11 cellular contexts compared by ENCODE assay signal in the genomic region with DNA sequence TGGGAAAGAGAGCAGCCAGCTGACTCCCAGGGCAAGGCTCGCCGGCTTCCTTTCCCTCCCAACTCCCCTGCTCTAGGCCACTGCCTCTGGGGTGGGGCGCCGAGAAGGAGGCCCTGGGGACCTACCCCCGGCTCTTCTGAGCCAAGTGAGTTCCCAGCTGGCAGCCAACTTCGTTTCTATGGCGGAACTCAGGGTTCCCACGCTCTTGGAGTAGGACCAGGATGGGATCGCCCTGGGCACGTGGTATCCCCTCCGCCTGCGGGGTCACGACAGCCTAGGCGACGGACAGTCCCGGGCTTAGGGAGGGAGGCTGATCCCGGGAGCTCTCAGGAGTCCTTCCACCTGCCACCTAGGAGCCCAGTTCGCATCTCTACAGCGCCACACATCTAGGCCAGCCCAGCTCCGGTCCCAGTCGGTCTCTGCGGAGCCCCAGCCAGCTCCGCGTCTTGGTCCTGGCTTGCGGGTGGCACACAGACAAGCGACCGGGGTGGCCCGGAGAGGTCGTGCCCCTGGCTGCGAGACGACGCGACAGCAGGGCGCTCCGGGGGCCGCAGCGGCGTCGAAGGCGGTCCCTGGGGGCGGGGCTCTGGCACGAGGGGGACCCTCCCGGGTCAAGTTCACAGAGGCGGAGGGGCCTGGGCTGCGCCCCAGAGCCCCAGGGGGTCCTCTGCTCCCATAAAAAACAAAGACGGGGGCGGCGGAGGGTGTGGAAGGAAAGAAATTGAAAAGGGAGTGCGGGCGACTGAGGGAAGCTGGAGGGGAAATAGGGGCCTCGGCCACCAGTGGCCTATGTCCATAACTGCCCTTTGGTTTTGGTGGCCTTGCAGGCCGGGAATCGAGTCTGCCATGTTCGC. TPM values are rescaled to one million over a fixed set of nuclear protein-coding genes. Genes with fewer than 3 reads are reported as not detected.
A peak's percentile ranks its signal among the peaks of the same experiment; 100 is the strongest.
DNase-seq lines count a peak whose midpoint lies in the region; ATAC-seq and TF ChIP-seq lines count a peak whose summit lies in the region.
"Had no signal": no experiment of that assay in that cellular context is flagged by ENCODE, and none has a peak within 500 bp of the region (broad histone marks: within the 10 kb centered on the region; RNA-seq: fewer than 3 reads in every experiment).

No MANE protein-coding gene starts in this region.

- DNase-seq in AG20443 (ENCODE audit: low spot score), result peak; percentile 16
- peak in 1 of 3 donors; percentile 9 for DNase-seq in T-helper 17 cell
- DNase-seq in Right ventricle myocardium superior, result no peak
- no peak for DNase-seq in epidermal melanocyte (ENCODE audit: insufficient read length, low spot score)
- no peak for DNase-seq in Calu3
- DNase-seq in testis, result no peak
- no peak for DNase-seq in GM19240 (ENCODE audit: insufficient read length, low spot score)
- DNase-seq: effector CD8-positive, alpha-beta T cell; NCI-H1694 had no signal

- H3K27me3 Mint-ChIP-seq in T-helper 17 cell, result peaks cover 61% of the 10 kb centered on the region
- peaks cover 56% of the 10 kb centered on the region for H3K27me3 Mint-ChIP-seq in Calu3 (ENCODE audit: unreplicated experiment)

- H3K9me2 ChIP-seq in neural cell (ENCODE audit: insufficient read depth, low read length), result no peaks in the 10 kb centered on the region

- peaks cover 84% of the 10 kb centered on the region for H3K27me3 ChIP-seq in neural cell (ENCODE audit: insufficient read depth, low read depth, low read length)
- peaks cover 12% of the 10 kb centered on the region for H3K27me3 ChIP-seq in testis

- no peak for ATAC-seq in T-helper 17 cell
- peak; percentile 39 for ATAC-seq in Right ventricle myocardium superior (ENCODE audit: poor library complexity)

- H3K36me3 ChIP-seq in neural cell (ENCODE audit: insufficient read depth, low read length) (no peaks in the 10 kb centered on the region), testis (ENCODE audit: low read depth, missing control alignments) (no peaks in the 10 kb centered on the region)

- H3K27ac ChIP-seq in neural cell (ENCODE audit: low read length) (no peak overlapping the region), testis (no peak overlapping the region)

- TF ChIP-seq CTCF in neural cell (IDR thresholded peaks at IDR 0.05; ENCODE audit: poor library complexity, severe bottlenecking) (no peak), Calu3 (IDR thresholded peaks at IDR 0.05; ENCODE audit: unreplicated experiment) (no peak), testis (IDR thresholded peaks at IDR 0.05) (no peak)

- no peaks in the 10 kb centered on the region for H3F3A ChIP-seq in neural cell (ENCODE audit: insufficient read depth, low read length, poor library complexity, severe bottlenecking)

- no TSS peak for BruUV-seq in Calu3 (replicated peaks; lab: Mats Ljungman, UMichigan)

- peaks cover 12% of the 10 kb centered on the region for H3K4me1 ChIP-seq in testis

- no peak overlapping the region for H3K4me2 ChIP-seq in neural cell (ENCODE audit: low read length)

- TF ChIP-seq RAD21 in neural cell (conservative IDR thresholded peaks at IDR 0.05), result no peak

- H2AFZ ChIP-seq in neural cell (ENCODE audit: low read depth, low read length), result no peak overlapping the region

- H3K9me3 ChIP-seq in T-helper 17 cell (ENCODE audit: control insufficient read depth, low read length, poor library complexity, severe bottlenecking) (peaks cover 6% of the 10 kb centered on the region), neural cell (ENCODE audit: low read length) (no peaks in the 10 kb centered on the region), testis (no peaks in the 10 kb centered on the region)

- intact Hi-C loops in Right ventricle myocardium superior (cut with DNase I) (no loop called here), Calu3 (cut with micrococcal nuclease; ENCODE audit: unreplicated experiment) (no loop called here), testis (cut with DNase I; ENCODE audit: low total_unique reads) (no loop called here)

- H3K79me2 ChIP-seq in neural cell (replicated peaks; ENCODE audit: insufficient read depth, low read length), result no peaks in the 10 kb centered on the region

- no peaks in the 10 kb centered on the region for H4K20me1 ChIP-seq in neural cell (ENCODE audit: insufficient read depth)

- no peak overlapping the region for H3K9ac ChIP-seq in neural cell (ENCODE audit: low read length)

- WGBS in testis, 2 donors, result 3 to 8% methylated on average over 26 to 41 of the region's 54 CpGs

- H3K4me1 Mint-ChIP-seq in T-helper 17 cell (peaks cover 14% of the 10 kb centered on the region), Calu3 (ENCODE audit: low read depth, unreplicated experiment) (peaks cover 18% of the 10 kb centered on the region)

- no peak overlapping the region for H3K27ac Mint-ChIP-seq in T-helper 17 cell
- H3K27ac Mint-ChIP-seq in Calu3 (ENCODE audit: unreplicated experiment), result no peak overlapping the region

- H3K36me3 Mint-ChIP-seq in T-helper 17 cell (ENCODE audit: low read depth) (peaks cover 9% of the 10 kb centered on the region), Calu3 (ENCODE audit: insufficient read depth, unreplicated experiment) (no peaks in the 10 kb centered on the region)

- H3K4me3 Mint-ChIP-seq in T-helper 17 cell (peak overlapping the region; percentile 77), Calu3 (ENCODE audit: low read depth, unreplicated experiment) (no peak overlapping the region)

- H3K9me3 Mint-ChIP-seq in Calu3 (ENCODE audit: low read depth, unreplicated experiment), result no peaks in the 10 kb centered on the region

- H3K4me3 ChIP-seq in neural cell (ENCODE audit: low read length) (peak overlapping the region; percentile 60), testis (peak overlapping the region in 1 of 2 donors; percentile 0)

- no peak for TF ChIP-seq POLR2A in testis (IDR thresholded peaks at IDR 0.05)

- TF ChIP-seq EP300 in neural cell (conservative IDR thresholded peaks at IDR 0.05; ENCODE audit: poor library complexity, severe bottlenecking), result no peak

- CTCF ChIA-PET in Calu3 (lab: Charles Lee), result no interaction called here

TF ChIP-seq in neural cell, 6 proteins besides CTCF, POLR2A, EP300 and RAD21:
- TF ChIP-seq, protein P1, sequence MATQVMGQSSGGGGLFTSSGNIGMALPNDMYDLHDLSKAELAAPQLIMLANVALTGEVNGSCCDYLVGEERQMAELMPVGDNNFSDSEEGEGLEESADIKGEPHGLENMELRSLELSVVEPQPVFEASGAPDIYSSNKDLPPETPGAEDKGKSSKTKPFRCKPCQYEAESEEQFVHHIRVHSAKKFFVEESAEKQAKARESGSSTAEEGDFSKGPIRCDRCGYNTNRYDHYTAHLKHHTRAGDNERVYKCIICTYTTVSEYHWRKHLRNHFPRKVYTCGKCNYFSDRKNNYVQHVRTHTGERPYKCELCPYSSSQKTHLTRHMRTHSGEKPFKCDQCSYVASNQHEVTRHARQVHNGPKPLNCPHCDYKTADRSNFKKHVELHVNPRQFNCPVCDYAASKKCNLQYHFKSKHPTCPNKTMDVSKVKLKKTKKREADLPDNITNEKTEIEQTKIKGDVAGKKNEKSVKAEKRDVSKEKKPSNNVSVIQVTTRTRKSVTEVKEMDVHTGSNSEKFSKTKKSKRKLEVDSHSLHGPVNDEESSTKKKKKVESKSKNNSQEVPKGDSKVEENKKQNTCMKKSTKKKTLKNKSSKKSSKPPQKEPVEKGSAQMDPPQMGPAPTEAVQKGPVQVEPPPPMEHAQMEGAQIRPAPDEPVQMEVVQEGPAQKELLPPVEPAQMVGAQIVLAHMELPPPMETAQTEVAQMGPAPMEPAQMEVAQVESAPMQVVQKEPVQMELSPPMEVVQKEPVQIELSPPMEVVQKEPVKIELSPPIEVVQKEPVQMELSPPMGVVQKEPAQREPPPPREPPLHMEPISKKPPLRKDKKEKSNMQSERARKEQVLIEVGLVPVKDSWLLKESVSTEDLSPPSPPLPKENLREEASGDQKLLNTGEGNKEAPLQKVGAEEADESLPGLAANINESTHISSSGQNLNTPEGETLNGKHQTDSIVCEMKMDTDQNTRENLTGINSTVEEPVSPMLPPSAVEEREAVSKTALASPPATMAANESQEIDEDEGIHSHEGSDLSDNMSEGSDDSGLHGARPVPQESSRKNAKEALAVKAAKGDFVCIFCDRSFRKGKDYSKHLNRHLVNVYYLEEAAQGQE (IDR thresholded peaks at IDR 0.05; ENCODE audit: borderline replicate concordance), result no peak
- TF ChIP-seq SMC3 (conservative IDR thresholded peaks at IDR 0.05; ENCODE audit: poor library complexity), result no peak
- no peak for TF ChIP-seq TAF1 (IDR thresholded peaks at IDR 0.05; ENCODE audit: low read depth)
- TF ChIP-seq EZH2 (IDR thresholded peaks at IDR 0.05; ENCODE audit: borderline replicate concordance, insufficient read depth, low read length, poor library complexity, severe bottlenecking), result no peak
- no peak for TF ChIP-seq MXI1 (conservative IDR thresholded peaks at IDR 0.05; ENCODE audit: poor library complexity, severe bottlenecking)
- TF ChIP-seq POLR2AphosphoS5 (IDR thresholded peaks at IDR 0.05), result no peak

RNA-seq across cellular contexts. Expression of a gene that starts 20.4 kb away (rescaled TPM):
- 100 to 1,000 TPM in 1 of 2 donors, 10 to 100 TPM in 1; 91.9 to 149 TPM for total RNA-seq in T-helper 17 cell
- 0.83 TPM for total RNA-seq in Right ventricle myocardium superior
- not detected in 2 replicates for polyA plus RNA-seq in neural cell
- not detected in 2 replicates for polyA minus RNA-seq in neural cell
- 5.0 and 8.2 TPM in 2 replicates for total RNA-seq in Calu3 (2022)
- 1 to 10 TPM in 1 of 2 donors, under 1 TPM in 1; 0.31 to 1.9 TPM for total RNA-seq in testis
- polyA plus RNA-seq in testis (ENCODE audit: insufficient read depth, low read depth, low replicate concordance), result 0.50 TPM
- total RNA-seq: osteocyte had no signal

Comparison
In these comparisons a context has a peak if more than half of its experiments do, and no peak if none do; other contexts are left out.
1. RNA of a gene that starts 20.4 kb away (total RNA-seq): 91.9 to 149 TPM in T-helper 17 cell; 5.0 to 8.2 TPM in Calu3, 0.31 to 1.9 TPM in testis and 0.83 TPM in Right ventricle myocardium superior (single experiment); every median in the first group is over 10 times any median in the second.